In the genomic region with DNA sequence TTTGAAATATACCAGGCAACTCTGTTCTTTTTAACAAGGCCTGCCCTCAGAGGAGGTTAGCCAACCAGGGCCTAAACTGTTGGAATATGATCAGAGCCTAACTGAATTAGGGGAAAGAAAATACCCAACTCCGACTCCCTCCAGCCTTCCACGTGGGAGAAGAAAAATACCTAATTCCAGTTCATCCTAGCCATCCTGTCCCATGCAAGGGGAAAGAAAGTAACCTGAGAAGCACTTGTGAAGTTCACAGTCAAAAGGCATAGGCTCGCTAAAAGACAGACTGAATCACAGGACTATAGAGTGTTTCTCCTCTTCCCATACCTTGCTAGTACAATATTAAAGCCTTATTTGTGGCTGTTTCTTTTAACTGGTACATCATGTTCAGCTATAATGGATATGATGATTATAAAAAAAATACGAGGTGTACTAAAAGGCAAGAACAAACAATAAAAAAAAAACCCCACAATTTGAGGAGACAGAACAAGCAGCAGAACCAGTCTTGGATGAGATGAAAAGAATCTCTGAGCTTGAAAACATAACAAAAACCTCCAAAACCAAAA, we compare ENCODE assay signal across 23 cellular contexts. TPM values are rescaled to one million over a fixed set of nuclear protein-coding genes. Genes with fewer than 3 reads are reported as not detected.
DNase-seq lines count a peak whose midpoint lies in the region; ATAC-seq and TF ChIP-seq lines count a peak whose summit lies in the region.
"Had no signal": no experiment of that assay in that cellular context is flagged by ENCODE, and none has a peak within 500 bp of the region (broad histone marks: within the 10 kb centered on the region; RNA-seq: fewer than 3 reads in every experiment).

No MANE protein-coding gene starts in this region.

- no peaks in the 10 kb centered on the region for H3K9me3 ChIP-seq in mucosa of descending colon
- H3K9me3 ChIP-seq: A549 had no signal

- DNase-seq in NCI-H2171 treated with DMSO at 0.1 percent for 48 hours (lab: John Stamatoyannopoulos, UW) (peak; percentile 9), NCI-H2171 (lab: John Stamatoyannopoulos, UW) (no peak), WTC11 (ENCODE audit: low spot score) (no peak), mucosa of descending colon (no peak), HK-2 (ENCODE audit: unreplicated experiment) (no peak), 8988T (no peak)
- DNase-seq: CD4-positive, CD25-positive, alpha-beta regulatory T cell; DMS79 treated with DMSO at 0.1 percent for 48 hours; H7; HFFc6; MM.1S; NCI-H1048; NCI-H1436; NCI-H187 treated with DMSO at 0.1 percent for 48 hours; NCI-H524 treated with DMSO at 0.1 percent for 48 hours; NCI-H82; Right ventricle myocardium superior had no signal

- no peak overlapping the region for H3K4me3 Mint-ChIP-seq in WTC11
- H3K4me3 Mint-ChIP-seq: CD4-positive, CD25-positive, alpha-beta regulatory T cell; HFFc6 had no signal

- H3K4me1 Mint-ChIP-seq in WTC11, result peaks cover 22% of the 10 kb centered on the region

- CTCF ChIA-PET in WTC11 (lab: Charles Lee), result no interaction called here

- H3K9me3 Mint-ChIP-seq in WTC11, result no peaks in the 10 kb centered on the region

- no peak for TF ChIP-seq CTCF in WTC11 (IDR thresholded peaks at IDR 0.05)
- no peak for TF ChIP-seq CTCF in mucosa of descending colon (IDR thresholded peaks at IDR 0.05)

- H3K36me3 Mint-ChIP-seq in WTC11, result no peaks in the 10 kb centered on the region

- no peak overlapping the region for H3K4me3 ChIP-seq in mucosa of descending colon
- H3K4me3 ChIP-seq: A549, GM12878, K562 had no signal

- POLR2A ChIA-PET in WTC11 (lab: Charles Lee), result no interaction called here

- H3K27me3 Mint-ChIP-seq in WTC11 (ENCODE audit: low read depth), result no peaks in the 10 kb centered on the region; the same call in 1 of the 2 replicates

- intact Hi-C loops in mucosa of descending colon (cut with DNase I, micrococcal nuclease), result no loop called here

- no peaks in the 10 kb centered on the region for H3K36me3 ChIP-seq in mucosa of descending colon (ENCODE audit: low read depth)

- ATAC-seq in WTC11 (peak; percentile 80), mucosa of descending colon (peak; percentile 54), HG02642 (IDR thresholded peaks at IDR 0.05; ENCODE audit: poor library complexity, unreplicated experiment) (no peak)
- ATAC-seq: A549, GM12878, HepG2, K562 had no signal

- H3K4me1 ChIP-seq in mucosa of descending colon (ENCODE audit: low read depth), result no peaks in the 10 kb centered on the region
- H3K4me1 ChIP-seq: A549 had no signal

- 0 out of 2 replicates have a peak overlapping the region, but pooled peaks have one; percentile 6 for H3K27ac Mint-ChIP-seq in WTC11
- H3K27ac Mint-ChIP-seq: CD4-positive, CD25-positive, alpha-beta regulatory T cell; HFFc6 had no signal

TF ChIP-seq in WTC11, 78 proteins besides CTCF, POLR2A, EP300 and RAD21:
- no peak for TF ChIP-seq ZNF232 (CRISPR knock-in tag; IDR thresholded peaks at IDR 0.05)
- no peak for TF ChIP-seq HMGA2 (CRISPR knock-in tag; IDR thresholded peaks at IDR 0.05)
- TF ChIP-seq, protein P1, sequence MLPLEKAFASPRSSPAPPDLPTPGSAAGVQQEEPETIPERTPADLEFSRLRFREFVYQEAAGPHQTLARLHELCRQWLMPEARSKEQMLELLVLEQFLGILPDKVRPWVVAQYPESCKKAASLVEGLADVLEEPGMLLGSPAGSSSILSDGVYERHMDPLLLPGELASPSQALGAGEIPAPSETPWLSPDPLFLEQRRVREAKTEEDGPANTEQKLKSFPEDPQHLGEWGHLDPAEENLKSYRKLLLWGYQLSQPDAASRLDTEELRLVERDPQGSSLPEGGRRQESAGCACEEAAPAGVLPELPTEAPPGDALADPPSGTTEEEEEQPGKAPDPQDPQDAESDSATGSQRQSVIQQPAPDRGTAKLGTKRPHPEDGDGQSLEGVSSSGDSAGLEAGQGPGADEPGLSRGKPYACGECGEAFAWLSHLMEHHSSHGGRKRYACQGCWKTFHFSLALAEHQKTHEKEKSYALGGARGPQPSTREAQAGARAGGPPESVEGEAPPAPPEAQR (CRISPR knock-in tag; IDR thresholded peaks at IDR 0.05), result no peak
- no peak for TF ChIP-seq ELF4 (CRISPR knock-in tag; IDR thresholded peaks at IDR 0.05; ENCODE audit: low read depth)
- no peak for TF ChIP-seq RORB (CRISPR knock-in tag; IDR thresholded peaks at IDR 0.05)
- no peak for TF ChIP-seq CREM (CRISPR knock-in tag; IDR thresholded peaks at IDR 0.05)
- TF ChIP-seq ZNF416 (CRISPR knock-in tag; IDR thresholded peaks at IDR 0.05), result no peak
TF ChIP-seq in WTC11: peak in this region for 0.

RNA-seq across cellular contexts. Expression of gene ATP10B, which starts 18.0 kb away (rescaled TPM):
- total RNA-seq in WTC11 (2021), result 0.11 TPM in 3 replicates
- total RNA-seq in mucosa of descending colon, result 100 to 1,000 TPM; 112 to 265 (median 211) TPM
- total RNA-seq: CD4-positive, CD25-positive, alpha-beta regulatory T cell; GM12878; HepG2; HFFc6; LHCN-M2; Right ventricle myocardium superior had no signal

Comparison
In these comparisons a context has a peak if more than half of its experiments do, and no peak if none do; other contexts are left out.
1. RNA of gene ATP10B, which starts 18.0 kb away (total RNA-seq): 112 to 265 TPM in mucosa of descending colon; 0.11 TPM in WTC11; every median in the first group is over 100 times any median in the second.